Comparison of ENCODE assay signal across 12 cellular contexts in genomic region chr6:15305496-15305895, GRCh38. TPM values are rescaled to one million over a fixed set of nuclear protein-coding genes. Genes with fewer than 3 reads are reported as not detected.
DNase-seq lines count a peak whose midpoint lies in the region; ATAC-seq, FAIRE-seq and TF ChIP-seq lines count a peak whose summit lies in the region.
"Had no signal": no experiment of that assay in that cellular context is flagged by ENCODE, and none has a peak within 500 bp of the region (broad histone marks: within the 10 kb centered on the region; RNA-seq: fewer than 3 reads in every experiment).

No MANE protein-coding gene starts in this region.

- peaks cover 24% of the 10 kb centered on the region for H3F3A ChIP-seq in neural progenitor cell (ENCODE audit: low read depth)

- no peak overlapping the region for H3K9ac ChIP-seq in neural progenitor cell

- peaks cover 100% of the 10 kb centered on the region for H3K79me2 ChIP-seq in neural progenitor cell (ENCODE audit: low read depth)

- no peaks in the 10 kb centered on the region for H3K27me3 Mint-ChIP-seq in neural progenitor cell (ENCODE audit: insufficient read depth, low read depth)

- no peak for TF ChIP-seq CTCF in neural progenitor cell (IDR thresholded peaks at IDR 0.05)

- ATAC-seq in HG02610 (IDR thresholded peaks at IDR 0.05; ENCODE audit: unreplicated experiment) = peak; percentile 50

- H3K9me3 ChIP-seq in SJSA1 (replicated peaks) (no peaks in the 10 kb centered on the region; the same call in 1 of the 2 replicates), neural progenitor cell (ENCODE audit: low read depth) (no peaks in the 10 kb centered on the region)
- H3K9me3 ChIP-seq: left ventricle myocardium inferior, right lobe of liver had no signal

- H3K4me3 ChIP-seq in SJSA1 (no peak overlapping the region), neural progenitor cell (no peak overlapping the region)
- H3K4me3 ChIP-seq: left ventricle myocardium inferior, right lobe of liver had no signal

- H3K27me3 ChIP-seq in SJSA1 (replicated peaks) (no peaks in the 10 kb centered on the region), neural progenitor cell (no peaks in the 10 kb centered on the region)
- H3K27me3 ChIP-seq: right lobe of liver had no signal

- peak overlapping the region; percentile 29 for H3K27ac Mint-ChIP-seq in neural progenitor cell

- DNase-seq in DMS79 treated with DMSO at 0.1 percent for 48 hours (lab: John Stamatoyannopoulos, UW) (peak; percentile 16), DMS79 (lab: John Stamatoyannopoulos, UW) (no peak), SJSA1 (ENCODE audit: low read depth in 1 of 2, low spot score in 2 of 2) (no peak), neural progenitor cell (ENCODE audit: low spot score) (no peak), SK-N-DZ (ENCODE audit: low spot score) (no peak), GM19239 (ENCODE audit: insufficient read length, low spot score) (no peak)
- DNase-seq in central memory CD4-positive, alpha-beta T cell = no peak
- DNase-seq: Karpas-422, left ventricle myocardium inferior, right lobe of liver had no signal

- 0 out of 2 replicates have a peak, but pooled peaks cover 3% of the 10 kb centered on the region for H3K36me3 ChIP-seq in SJSA1
- no peaks in the 10 kb centered on the region for H3K36me3 ChIP-seq in neural progenitor cell
- H3K36me3 ChIP-seq: left ventricle myocardium inferior, right lobe of liver had no signal

- peaks cover 97% of the 10 kb centered on the region for H4K20me1 ChIP-seq in neural progenitor cell (ENCODE audit: low read depth)

- peaks cover 4% of the 10 kb centered on the region for H3K36me3 Mint-ChIP-seq in neural progenitor cell

- no peak overlapping the region for H3K4me2 ChIP-seq in neural progenitor cell

- no peak for FAIRE-seq in GM19239 (lab: Jason Lieb, UNC)

- H3K4me1 Mint-ChIP-seq in neural progenitor cell = peaks cover 72% of the 10 kb centered on the region

- H3K9me3 Mint-ChIP-seq in neural progenitor cell = no peaks in the 10 kb centered on the region

- no peak overlapping the region for H3K4me3 Mint-ChIP-seq in neural progenitor cell

- 0 out of 2 replicates have a peak overlapping the region, but pooled peaks have one; percentile 2 for H3K27ac ChIP-seq in SJSA1
- H3K27ac ChIP-seq in neural progenitor cell = no peak overlapping the region
- H3K27ac ChIP-seq: 22Rv1, left ventricle myocardium inferior, right lobe of liver had no signal

- H3K4me1 ChIP-seq in SJSA1 (replicated peaks) (peaks cover 74% of the 10 kb centered on the region), neural progenitor cell (peaks cover 61% of the 10 kb centered on the region)

- no peak overlapping the region for H2AFZ ChIP-seq in neural progenitor cell (replicated peaks)

RNA-seq across cellular contexts. Expression of gene JARID2, which starts 59.6 kb away (rescaled TPM):
- total RNA-seq in SJSA1 (2014; rRNA removed; shearing (Covaris generic)) = 5.1 and 7.0 TPM in 2 replicates
- 38.9 and 45.8 TPM in 2 replicates for total RNA-seq in neural progenitor cell (ENCODE audit: low replicate concordance)
- polyA plus RNA-seq in SK-N-DZ (2014; cell fraction: cytosol; rRNA removed) = 25.1 and 33.1 TPM in 2 replicates
- polyA plus RNA-seq in SK-N-DZ (2014; cell fraction: nucleus; rRNA removed) = 38.6 and 40.6 TPM in 2 replicates
